Comparison of ENCODE assay signal across 22 cellular contexts in the genomic region with DNA sequence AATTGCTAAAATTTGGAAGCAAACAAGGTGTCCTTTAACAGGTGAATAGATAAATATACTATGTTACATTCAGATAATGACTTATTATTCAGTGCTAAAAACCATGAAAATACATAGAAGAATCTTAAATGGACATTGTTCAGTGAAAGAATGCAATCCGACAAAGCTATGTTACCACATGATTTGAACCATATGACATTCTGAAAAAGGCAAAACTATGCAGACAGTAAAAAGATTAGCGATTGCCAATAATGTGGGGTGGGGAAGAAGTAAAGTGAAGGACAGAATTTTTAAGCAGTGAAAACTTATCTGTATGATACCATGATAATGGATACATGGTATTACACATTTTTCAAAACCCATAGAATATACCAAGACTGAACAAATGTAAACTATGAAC.
"Had no signal": no experiment of that assay in that cellular context is flagged by ENCODE, and none has a peak within 500 bp of the region (broad histone marks: within the 10 kb centered on the region; RNA-seq: fewer than 3 reads in every experiment).

No MANE protein-coding gene starts in this region.

- ATAC-seq: HepG2 had no signal

- H3K27me3 ChIP-seq: MG63, SJSA1 had no signal

- H3K9me3 ChIP-seq: MG63, SJSA1 had no signal

- H3K4me3 ChIP-seq: MG63, SJSA1, SK-N-MC had no signal

- DNase-seq: IMR-90, Karpas-422, KG1, MG63, NCI-H1092, NCI-H1105 treated with DMSO at 0.1 percent for 48 hours, NCI-H1417 treated with DMSO at 0.1 percent for 48 hours, NCI-H146, NCI-H1694 treated with DMSO at 0.1 percent for 48 hours, NCI-H1930, NCI-H2081, NCI-H2107, NCI-H2227 treated with DMSO at 0.1 percent for 48 hours, NCI-H524, NCI-H69, NCI-H774, Right ventricle myocardium superior, RPMI8226, SIG-M5 had no signal

- H3K4me1 ChIP-seq: SJSA1 had no signal

- H3K27ac ChIP-seq: SJSA1, SK-N-MC had no signal

- H3K36me3 ChIP-seq: MG63, SJSA1 had no signal
